ENCODE assay signal across 22 cellular contexts in genomic region chr14:88914956-88915355, GRCh38.
"Had no signal": no experiment of that assay in that cellular context is flagged by ENCODE, and none has a peak within 500 bp of the region (broad histone marks: within the 10 kb centered on the region; RNA-seq: fewer than 3 reads in every experiment).

No MANE protein-coding gene starts in this region.

- H3K27ac Mint-ChIP-seq: immature natural killer cell; mesothelial cell of epicardium; naive thymus-derived CD4-positive, alpha-beta T cell; natural killer cell treated with Interleukin-12 subunit alpha and Interleukin-12 subunit beta and Interleukin-15 and Interleukin-18, amount 100 ng/mL, for 72 hours; stimulated activated naive B cell treated with anti-CD40 and anti-IgM and Interleukin-4, amounts not matched to agents 10 μg/mL and 1 μg/mL and 100 μg/mL, for 72 hours had no signal

- ATAC-seq: naive thymus-derived CD4-positive, alpha-beta T cell; natural killer cell treated with Interleukin-12 subunit alpha and Interleukin-12 subunit beta and Interleukin-15 and Interleukin-18, amount 100 ng/mL, for 72 hours; right cardiac atrium; sciatic nerve; stimulated activated naive B cell treated with anti-CD40 and anti-IgM and Interleukin-4, amounts not matched to agents 10 μg/mL and 1 μg/mL and 100 μg/mL, for 72 hours; stimulated activated naive CD8-positive, alpha-beta T cell treated with anti-CD3 and anti-CD28 coated beads, Interleukin-15, Interleukin-2, amounts not matched to agents 100 U/mL and 50 U/mL, for 24 hours; upper lobe of right lung had no signal

- H3K4me3 Mint-ChIP-seq: immature natural killer cell; mesothelial cell of epicardium; naive thymus-derived CD4-positive, alpha-beta T cell; natural killer cell treated with Interleukin-12 subunit alpha and Interleukin-12 subunit beta and Interleukin-15 and Interleukin-18, amount 100 ng/mL, for 72 hours; stimulated activated naive B cell treated with anti-CD40 and anti-IgM and Interleukin-4, amounts not matched to agents 10 μg/mL and 1 μg/mL and 100 μg/mL, for 72 hours had no signal

- DNase-seq: hypothalamus; immature natural killer cell; left ventricle myocardium inferior; mesendoderm; naive thymus-derived CD4-positive, alpha-beta T cell; ovary; retina; right cardiac atrium; stimulated activated CD4-positive, alpha-beta T cell treated with anti-CD3 and anti-CD28 coated beads, Interleukin-12 subunit alpha, Interleukin-12 subunit beta, amount 100 ng/mL, for 4 hours; stimulated activated CD4-positive, alpha-beta T cell treated with anti-CD3 and anti-CD28 coated beads, Interleukin-15, amount 100 ng/mL, for 24 hours; stimulated activated CD4-positive, alpha-beta T cell treated with anti-CD3 and anti-CD28 coated beads, Interleukin-2, amount 100 ng/mL, for 24 hours; stimulated activated CD4-positive, alpha-beta T cell treated with anti-CD3 and anti-CD28 coated beads, Interleukin-4, amount 100 ng/mL, for 1 hour; stimulated activated naive B cell treated with anti-CD40 and anti-IgM and Interleukin-4, amounts not matched to agents 10 μg/mL and 1 μg/mL and 100 μg/mL, for 72 hours; stimulated activated naive CD8-positive, alpha-beta T cell treated with anti-CD3 and anti-CD28 coated beads, Interleukin-15, Interleukin-2, amounts not matched to agents 100 U/mL and 50 U/mL, for 24 hours; stomach; testis; thyroid gland; transverse colon; upper lobe of right lung had no signal

- H3K36me3 Mint-ChIP-seq: immature natural killer cell; mesothelial cell of epicardium; naive thymus-derived CD4-positive, alpha-beta T cell; natural killer cell treated with Interleukin-12 subunit alpha and Interleukin-12 subunit beta and Interleukin-15 and Interleukin-18, amount 100 ng/mL, for 72 hours; stimulated activated naive B cell treated with anti-CD40 and anti-IgM and Interleukin-4, amounts not matched to agents 10 μg/mL and 1 μg/mL and 100 μg/mL, for 72 hours had no signal

- H3K9me3 Mint-ChIP-seq: naive thymus-derived CD4-positive, alpha-beta T cell; natural killer cell treated with Interleukin-12 subunit alpha and Interleukin-12 subunit beta and Interleukin-15 and Interleukin-18, amount 100 ng/mL, for 72 hours had no signal

- H3K4me1 Mint-ChIP-seq: immature natural killer cell; mesothelial cell of epicardium; naive thymus-derived CD4-positive, alpha-beta T cell; stimulated activated naive B cell treated with anti-CD40 and anti-IgM and Interleukin-4, amounts not matched to agents 10 μg/mL and 1 μg/mL and 100 μg/mL, for 72 hours had no signal
